ENCODE assay signal across 8 cellular contexts in genomic region chr10:71836594-71836970, GRCh38. TPM values are rescaled to one million over a fixed set of nuclear protein-coding genes. Genes with fewer than 3 reads are reported as not detected.
DNase-seq lines count a peak whose midpoint lies in the region; ATAC-seq and TF ChIP-seq lines count a peak whose summit lies in the region.

No MANE protein-coding gene starts in this region.

- H3K79me2 ChIP-seq in OCI-LY1 (ENCODE audit: insufficient read depth, low read length) (peaks cover 36% of the 10 kb centered on the region), PC-3 (ENCODE audit: low read length) (peaks cover 89% of the 10 kb centered on the region)

- WGBS in tibial nerve, 2 donors: 15 to 28% methylated on average over 4 of the region's 4 CpGs

- H3K4me2 ChIP-seq in OCI-LY1 (ENCODE audit: low read length) (peak overlapping the region; percentile 65), PC-3 (ENCODE audit: low read length) (no peak overlapping the region)

- H3K27me3 ChIP-seq in OCI-LY1 (ENCODE audit: insufficient read depth, low read length): no peaks in the 10 kb centered on the region
- no peaks in the 10 kb centered on the region for H3K27me3 ChIP-seq in tibial nerve
- no peaks in the 10 kb centered on the region for H3K27me3 ChIP-seq in PC-3 (ENCODE audit: low read length)

- H3K36me3 ChIP-seq in OCI-LY1 (ENCODE audit: insufficient read depth, low read length) (peaks cover 27% of the 10 kb centered on the region), tibial nerve (peaks cover 0 to 23% (median 13%) of the 10 kb centered on the region in 3 donors), PC-3 (ENCODE audit: low read depth, low read length) (peaks cover 5% of the 10 kb centered on the region; the same call in 1 of the 2 replicates)

- ATAC-seq in Right ventricle myocardium inferior: peak; percentile 38
- ATAC-seq in left cardiac atrium: peak; percentile 32 to 36
- no peak for ATAC-seq in PC-3

- H3K27ac ChIP-seq in OCI-LY1 (ENCODE audit: low read depth, low read length, poor library complexity, severe bottlenecking): peak overlapping the region; percentile 90
- peak overlapping the region; percentile 34 to 96 (median 76) for H3K27ac ChIP-seq in tibial nerve
- no peak overlapping the region for H3K27ac ChIP-seq in PC-3 (ENCODE audit: low read length)

- H3K9me3 ChIP-seq in OCI-LY1 (ENCODE audit: low read length): no peaks in the 10 kb centered on the region
- H3K9me3 ChIP-seq in tibial nerve: no peaks in the 10 kb centered on the region
- no peaks in the 10 kb centered on the region for H3K9me3 ChIP-seq in PC-3 (ENCODE audit: low read length)

- TF ChIP-seq CTCF in OCI-LY1 (IDR thresholded peaks at IDR 0.05; ENCODE audit: low read length) (no peak), tibial nerve (IDR thresholded peaks at IDR 0.05) (no peak), PC-3 (conservative IDR thresholded peaks at IDR 0.05; ENCODE audit: low read depth, low read length) (no peak)

- TF ChIP-seq POLR2A in tibial nerve (IDR thresholded peaks at IDR 0.05): no peak

- BruUV-seq in PC-3 (replicated peaks; lab: Mats Ljungman, UMichigan): no TSS peak

- H3K4me1 ChIP-seq in OCI-LY1 (ENCODE audit: insufficient read depth, low read length, severe bottlenecking): peaks cover 71% of the 10 kb centered on the region
- peaks cover 0 to 96% (median 71%) of the 10 kb centered on the region in 4 donors for H3K4me1 ChIP-seq in tibial nerve
- H3K4me1 ChIP-seq in PC-3 (ENCODE audit: insufficient read depth, low read length): peaks cover 27% of the 10 kb centered on the region

- intact Hi-C loops in Right ventricle myocardium inferior (cut with DNase I) (loop anchor here (10.0 kb wide), 1 partner anchor 58 kb away; no protein-coding TSS in a partner anchor), cardiac septum (cut with DNase I) (loop anchor here (5.0 kb wide), 1 partner anchor 51 kb away; no protein-coding TSS in a partner anchor), left cardiac atrium (cut with DNase I) (loop anchor here in 1 of 2 donors (10.0 kb wide), 1 partner anchor 58 kb away; no protein-coding TSS in a partner anchor), PC-3 (cut with micrococcal nuclease) (no loop called here)

- H3K4me3 ChIP-seq in OCI-LY1 (ENCODE audit: low read depth, low read length, poor library complexity, severe bottlenecking) (peak overlapping the region; percentile 37), tibial nerve (no peak overlapping the region), PC-3 (ENCODE audit: low read length) (no peak overlapping the region)

- H3F3A ChIP-seq in OCI-LY1 (ENCODE audit: insufficient read depth, low read length) (no peaks in the 10 kb centered on the region), PC-3 (ENCODE audit: low read length, unreplicated experiment) (no peaks in the 10 kb centered on the region)

- POLR2A ChIA-PET in PC-3 (lab: Charles Lee; ENCODE audit: unreplicated experiment): interaction anchor here (0.7 kb wide), 1 partner anchor 85 kb away, joined by 3 read pairs; no protein-coding TSS in a partner anchor

- H3K9me2 ChIP-seq in OCI-LY1 (ENCODE audit: low read depth, low read length): no peaks in the 10 kb centered on the region
- H3K9me2 ChIP-seq in PC-3 (replicated peaks; ENCODE audit: low read length): no peaks in the 10 kb centered on the region

- TF ChIP-seq EP300 in tibial nerve (IDR thresholded peaks at IDR 0.05): no peak

- H3K9ac ChIP-seq in OCI-LY1 (ENCODE audit: low read length) (peak overlapping the region; percentile 32; the same call in 1 of the 2 replicates), PC-3 (ENCODE audit: low read length) (no peak overlapping the region)

- H2AFZ ChIP-seq in OCI-LY1 (ENCODE audit: low read length) (no peak overlapping the region), PC-3 (ENCODE audit: low read length) (no peak overlapping the region)

- CTCF ChIA-PET in PC-3 (lab: Charles Lee): interaction anchor here (1.3 kb wide), 1 partner anchor 60 kb away, joined by 6 read pairs; no protein-coding TSS in a partner anchor

- no peak for DNase-seq in Right ventricle myocardium inferior (ENCODE audit: missing footprints)
- DNase-seq in cardiac septum (ENCODE audit: low spot score): no peak
- no peak for DNase-seq in left cardiac atrium
- no peak for DNase-seq in tibial nerve (ENCODE audit: low spot score in 2 of 2)
- no peak for DNase-seq in NCI-H526 (lab: John Stamatoyannopoulos, UW)
- no peak for DNase-seq in NK-92 (lab: John Stamatoyannopoulos, UW; ENCODE audit: unreplicated experiment)
- DNase-seq in PC-3: no peak

- H4K20me1 ChIP-seq in OCI-LY1 (ENCODE audit: insufficient read depth, low read length): no peaks in the 10 kb centered on the region
- H4K20me1 ChIP-seq in PC-3 (ENCODE audit: low read length): peaks cover 42% of the 10 kb centered on the region

RNA-seq across cellular contexts. Expression of gene PSAP, which starts 14.5 kb away (rescaled TPM):
- 1,777 TPM for total RNA-seq in Right ventricle myocardium inferior
- total RNA-seq in cardiac septum: 1,123 TPM
- 1,000 to 10,000 TPM; 1,413 to 1,441 TPM for total RNA-seq in left cardiac atrium
- total RNA-seq in tibial nerve: 1,000 to 10,000 TPM in 1 of 4 donors, 100 to 1,000 TPM in 3; 757 to 1,009 (median 906) TPM
- total RNA-seq in PC-3 (2014; rRNA removed): 334 and 342 TPM in 2 replicates
